29 cellular contexts compared by ENCODE assay signal in the genomic region with DNA sequence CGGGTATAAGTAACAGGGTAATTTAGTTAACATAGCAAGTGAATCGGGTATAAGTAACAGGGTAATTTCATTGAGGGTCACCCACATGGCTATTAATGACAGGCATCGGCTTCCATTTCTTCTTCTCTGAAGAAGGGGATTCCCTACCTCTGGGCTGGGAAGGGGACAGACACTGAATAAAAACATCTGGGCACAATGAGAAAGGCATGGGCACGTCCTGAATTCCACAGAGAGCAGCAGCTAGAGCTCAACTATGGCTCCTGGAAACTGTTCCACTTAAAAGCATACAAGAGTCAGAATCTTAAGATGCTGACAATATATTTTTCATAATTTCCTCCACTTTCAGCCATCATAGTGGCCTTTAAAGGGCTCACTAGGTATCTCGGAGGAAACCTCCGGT. TPM values are rescaled to one million over a fixed set of nuclear protein-coding genes. Genes with fewer than 3 reads are reported as not detected.
DNase-seq lines count a peak whose midpoint lies in the region; ATAC-seq lines count a peak whose summit lies in the region.
"Had no signal": no experiment of that assay in that cellular context is flagged by ENCODE, and none has a peak within 500 bp of the region (broad histone marks: within the 10 kb centered on the region; RNA-seq: fewer than 3 reads in every experiment).

No MANE protein-coding gene starts in this region.

- H3K27ac Mint-ChIP-seq in activated naive CD8-positive, alpha-beta T cell: peak overlapping the region; percentile 70
- no peak overlapping the region for H3K27ac Mint-ChIP-seq in activated naive CD8-positive, alpha-beta T cell treated with anti-CD3 and anti-CD28 coated beads, Interleukin-2, amount 50 U/mL, for 24 hours
- peak overlapping the region; percentile 30 for H3K27ac Mint-ChIP-seq in activated CD8-positive, alpha-beta T cell treated with anti-CD3 and anti-CD28 coated beads, Interleukin-2, amount 10 ng/mL, durations not matched to agents 7 days and 5 days
- H3K27ac Mint-ChIP-seq in naive thymus-derived CD8-positive, alpha-beta T cell: peak overlapping the region; percentile 89 to 100 (median 99)

- H3K36me3 Mint-ChIP-seq in activated naive CD8-positive, alpha-beta T cell: no peaks in the 10 kb centered on the region
- no peaks in the 10 kb centered on the region for H3K36me3 Mint-ChIP-seq in activated naive CD8-positive, alpha-beta T cell treated with anti-CD3 and anti-CD28 coated beads, Interleukin-2, amount 50 U/mL, for 24 hours (ENCODE audit: low read depth)
- H3K36me3 Mint-ChIP-seq in activated CD8-positive, alpha-beta T cell treated with anti-CD3 and anti-CD28 coated beads, Interleukin-2, amount 10 ng/mL, durations not matched to agents 7 days and 5 days (ENCODE audit: low read depth): no peaks in the 10 kb centered on the region
- peaks cover 0 to 2% (median 2%) of the 10 kb centered on the region in 3 donors for H3K36me3 Mint-ChIP-seq in naive thymus-derived CD8-positive, alpha-beta T cell

- POLR2A ChIA-PET in activated CD8-positive, alpha-beta T cell treated with anti-CD3 and anti-CD28 coated beads, Interleukin-2, amount 10 ng/mL, durations not matched to agents 7 days and 5 days (lab: Charles Lee): interaction anchor here (0.6 kb wide), 1 partner anchor 48 kb away, joined by 3 read pairs; no protein-coding TSS in a partner anchor
- POLR2A ChIA-PET in naive thymus-derived CD8-positive, alpha-beta T cell (lab: Charles Lee): interaction anchor here (0.6 kb wide), 1 partner anchor 299 kb away, joined by 3 read pairs; no protein-coding TSS in a partner anchor

- H3K9me3 Mint-ChIP-seq in activated naive CD8-positive, alpha-beta T cell (ENCODE audit: low read depth): no peaks in the 10 kb centered on the region
- H3K9me3 Mint-ChIP-seq in activated naive CD8-positive, alpha-beta T cell treated with anti-CD3 and anti-CD28 coated beads, Interleukin-2, amount 50 U/mL, for 24 hours: no peaks in the 10 kb centered on the region
- no peaks in the 10 kb centered on the region for H3K9me3 Mint-ChIP-seq in activated CD8-positive, alpha-beta T cell treated with anti-CD3 and anti-CD28 coated beads, Interleukin-2, amount 10 ng/mL, durations not matched to agents 7 days and 5 days (ENCODE audit: insufficient read depth)
- H3K9me3 Mint-ChIP-seq in naive thymus-derived CD8-positive, alpha-beta T cell: no peaks in the 10 kb centered on the region

- H3K4me3 Mint-ChIP-seq in activated naive CD8-positive, alpha-beta T cell: no peak overlapping the region
- no peak overlapping the region for H3K4me3 Mint-ChIP-seq in activated naive CD8-positive, alpha-beta T cell treated with anti-CD3 and anti-CD28 coated beads, Interleukin-2, amount 50 U/mL, for 24 hours
- H3K4me3 Mint-ChIP-seq in activated CD8-positive, alpha-beta T cell treated with anti-CD3 and anti-CD28 coated beads, Interleukin-2, amount 10 ng/mL, durations not matched to agents 7 days and 5 days: no peak overlapping the region
- peak overlapping the region in 2 of 10 donors; percentile 19 to 23 for H3K4me3 Mint-ChIP-seq in naive thymus-derived CD8-positive, alpha-beta T cell
- H3K4me3 Mint-ChIP-seq: B cell had no signal

- ATAC-seq in activated naive CD8-positive, alpha-beta T cell treated with anti-CD3 and anti-CD28 coated beads, Interleukin-2, amount 50 U/mL, for 24 hours: no peak
- ATAC-seq in activated CD8-positive, alpha-beta T cell treated with anti-CD3 and anti-CD28 coated beads, Interleukin-2, amount 10 ng/mL, durations not matched to agents 7 days and 5 days: no peak
- no peak for ATAC-seq in naive thymus-derived CD8-positive, alpha-beta T cell
- ATAC-seq in GM21390 (IDR thresholded peaks at IDR 0.05; ENCODE audit: unreplicated experiment) (no peak), HG02840 (IDR thresholded peaks at IDR 0.05; ENCODE audit: low FRiP score, unreplicated experiment) (no peak)
- ATAC-seq: HepG2, left colon, SK-N-SH treated with all-trans-retinoic acid at 6 μM for 48 hours had no signal

- no peak for DNase-seq in activated naive CD8-positive, alpha-beta T cell treated with anti-CD3 and anti-CD28 coated beads, Interleukin-2, amount 50 U/mL, for 24 hours
- no peak for DNase-seq in activated CD8-positive, alpha-beta T cell treated with anti-CD3 and anti-CD28 coated beads, Interleukin-2, amount 10 ng/mL, durations not matched to agents 7 days and 5 days
- no peak for DNase-seq in naive thymus-derived CD8-positive, alpha-beta T cell
- DNase-seq in NCI-H82 (lab: John Stamatoyannopoulos, UW): no peak
- no peak for DNase-seq in NCI-H1694 (lab: John Stamatoyannopoulos, UW)
- DNase-seq: ACHN; activated naive CD4-positive, alpha-beta T cell treated with anti-CD3 and anti-CD28 coated beads, Interleukin-2, amount 50 U/mL, for 16 hours; anterior cingulate cortex; COR-L47; DMS53; effector CD4-positive, alpha-beta T cell; hypothalamus; Karpas-422; left colon; mammary epithelial cell; NCI-H1417 treated with DMSO at 0.1 percent for 48 hours; NCI-H226; NCI-H526 treated with DMSO at 0.1 percent for 48 hours; nucleus accumbens; PC-9; Right ventricle myocardium superior; stimulated activated CD4-positive, alpha-beta T cell treated with anti-CD3 and anti-CD28 coated beads, Interleukin-4, amount 100 ng/mL, for 4 hours; trophoblast cell had no signal

- H3K27me3 Mint-ChIP-seq in activated naive CD8-positive, alpha-beta T cell: no peaks in the 10 kb centered on the region
- no peaks in the 10 kb centered on the region for H3K27me3 Mint-ChIP-seq in activated naive CD8-positive, alpha-beta T cell treated with anti-CD3 and anti-CD28 coated beads, Interleukin-2, amount 50 U/mL, for 24 hours
- H3K27me3 Mint-ChIP-seq in activated CD8-positive, alpha-beta T cell treated with anti-CD3 and anti-CD28 coated beads, Interleukin-2, amount 10 ng/mL, durations not matched to agents 7 days and 5 days (ENCODE audit: low read depth): no peaks in the 10 kb centered on the region
- no peaks in the 10 kb centered on the region for H3K27me3 Mint-ChIP-seq in naive thymus-derived CD8-positive, alpha-beta T cell
- H3K27me3 Mint-ChIP-seq: B cell had no signal

- CTCF ChIA-PET in activated CD8-positive, alpha-beta T cell treated with anti-CD3 and anti-CD28 coated beads, Interleukin-2, amount 10 ng/mL, durations not matched to agents 7 days and 5 days (lab: Charles Lee): no interaction called here

- H3K4me1 Mint-ChIP-seq in activated naive CD8-positive, alpha-beta T cell (ENCODE audit: low read depth): peaks cover 63% of the 10 kb centered on the region
- peaks cover 43% of the 10 kb centered on the region for H3K4me1 Mint-ChIP-seq in activated naive CD8-positive, alpha-beta T cell treated with anti-CD3 and anti-CD28 coated beads, Interleukin-2, amount 50 U/mL, for 24 hours
- H3K4me1 Mint-ChIP-seq in activated CD8-positive, alpha-beta T cell treated with anti-CD3 and anti-CD28 coated beads, Interleukin-2, amount 10 ng/mL, durations not matched to agents 7 days and 5 days (ENCODE audit: low read depth): peaks cover 39% of the 10 kb centered on the region
- H3K4me1 Mint-ChIP-seq in naive thymus-derived CD8-positive, alpha-beta T cell: peaks cover 24 to 52% (median 46%) of the 10 kb centered on the region in 4 donors

RNA-seq across cellular contexts. Expression of gene CRYL1, which starts 51.8 kb away (rescaled TPM):
- 10 to 100 TPM; 11.5 to 13.2 TPM for total RNA-seq in activated CD8-positive, alpha-beta T cell treated with anti-CD3 and anti-CD28 coated beads, Interleukin-2, amount 10 ng/mL, durations not matched to agents 7 days and 5 days
- total RNA-seq in naive thymus-derived CD8-positive, alpha-beta T cell: 10 to 100 TPM; 13.5 to 15.1 TPM
- 10 to 100 TPM; 27.8 to 38.3 (median 30.1) TPM for polyA plus RNA-seq in naive thymus-derived CD8-positive, alpha-beta T cell
